17 cellular contexts compared by ENCODE assay signal in genomic region chr12:62693291-62694040, GRCh38.
A peak's percentile ranks its signal among the peaks of the same experiment; 100 is the strongest.
DNase-seq lines count a peak whose midpoint lies in the region; ATAC-seq and TF ChIP-seq lines count a peak whose summit lies in the region.
"Had no signal": no experiment of that assay in that cellular context is flagged by ENCODE, and none has a peak within 500 bp of the region (broad histone marks: within the 10 kb centered on the region; RNA-seq: fewer than 3 reads in every experiment).

No MANE protein-coding gene starts in this region.

- H3K36me3 Mint-ChIP-seq in brain = peaks cover 11% of the 10 kb centered on the region
- H3K36me3 Mint-ChIP-seq in CD4-positive, alpha-beta memory T cell = no peaks in the 10 kb centered on the region
- H3K36me3 Mint-ChIP-seq: CD8-positive, alpha-beta T cell; T-cell had no signal

- H3K9me3 Mint-ChIP-seq in brain = no peaks in the 10 kb centered on the region
- H3K9me3 Mint-ChIP-seq in CD4-positive, alpha-beta memory T cell = no peaks in the 10 kb centered on the region
- H3K9me3 Mint-ChIP-seq: activated B cell treated with CpG ODN at 0.5 μM for 24 hours; activated T-helper 2 cell treated with anti-CD3 and anti-CD28 coated beads, Interferon-gamma antibody, Interleukin-2, Interleukin-4, amounts not matched to agents 10 μg/mL and 5 μg/mL and 100 μg/mL, durations not matched to agents 14 hours and 24 hours and 36 hours; CD8-positive, alpha-beta T cell; H9; T-cell had no signal

- peak; percentile 48 to 52 for ATAC-seq in right cardiac atrium
- ATAC-seq in GM19395 (IDR thresholded peaks at IDR 0.05; ENCODE audit: unreplicated experiment) = no peak
- ATAC-seq: CD8-positive, alpha-beta T cell; psoas muscle; T-cell had no signal

- DNase-seq in DMS 273 (lab: John Stamatoyannopoulos, UW; ENCODE audit: unreplicated experiment) (peak; percentile 44), DMS 273 treated with DMSO at 0.1 percent for 48 hours (lab: John Stamatoyannopoulos, UW) (no peak), right cardiac atrium (peak; percentile 33 to 77 (median 75)), testis (no peak), mucosa of gallbladder (ENCODE audit: low spot score) (no peak)
- no peak for DNase-seq in CD4-positive, alpha-beta memory T cell
- DNase-seq: activated B cell treated with CpG ODN at 0.5 μM for 24 hours; amygdala; CD8-positive, alpha-beta T cell; H9; NCI-H1930; psoas muscle; T-cell had no signal

- H3K27ac Mint-ChIP-seq in brain = peak overlapping the region; percentile 45 to 96 (median 70)
- no peak overlapping the region for H3K27ac Mint-ChIP-seq in CD4-positive, alpha-beta memory T cell
- H3K27ac Mint-ChIP-seq: activated B cell treated with CpG ODN at 0.5 μM for 24 hours; activated T-helper 2 cell treated with anti-CD3 and anti-CD28 coated beads, Interferon-gamma antibody, Interleukin-2, Interleukin-4, amounts not matched to agents 10 μg/mL and 5 μg/mL and 100 μg/mL, durations not matched to agents 14 hours and 24 hours and 36 hours; CD8-positive, alpha-beta T cell; H9; T-cell had no signal

- H3K4me1 ChIP-seq in right cardiac atrium (ENCODE audit: control insufficient read depth, insufficient read depth, low read length) (peaks cover 2% of the 10 kb centered on the region), testis (peaks cover 4% of the 10 kb centered on the region)
- no peaks in the 10 kb centered on the region for H3K4me1 ChIP-seq in CD4-positive, alpha-beta memory T cell (ENCODE audit: insufficient read depth, low read length)
- H3K4me1 ChIP-seq: psoas muscle had no signal

- H3K27me3 Mint-ChIP-seq in brain = no peaks in the 10 kb centered on the region
- peaks cover 0 to 2% of the 10 kb centered on the region in 2 donors for H3K27me3 Mint-ChIP-seq in CD4-positive, alpha-beta memory T cell
- H3K27me3 Mint-ChIP-seq: activated B cell treated with CpG ODN at 0.5 μM for 24 hours, T-cell had no signal

- H3K27ac ChIP-seq in right cardiac atrium (ENCODE audit: low read length) (no peak overlapping the region), testis (peak overlapping the region; percentile 20 to 39)
- H3K27ac ChIP-seq in CD4-positive, alpha-beta memory T cell (ENCODE audit: low read depth, low read length) = no peak overlapping the region
- H3K27ac ChIP-seq: 22Rv1, psoas muscle had no signal

- no peak for TF ChIP-seq CTCF in brain (conservative IDR thresholded peaks at IDR 0.05)
- no peak for TF ChIP-seq CTCF in testis (IDR thresholded peaks at IDR 0.05)

- CTCF ChIA-PET in CD4-positive, alpha-beta memory T cell (lab: Charles Lee; ENCODE audit: partially characterized antibody) = no interaction called here

- intact Hi-C loops in right cardiac atrium (cut with DNase I) (no loop called here), testis (cut with DNase I; ENCODE audit: low total_unique reads) (no loop called here)
- intact Hi-C loops in CD4-positive, alpha-beta memory T cell (cut with micrococcal nuclease) = no loop called here

- H3K27me3 ChIP-seq in right cardiac atrium (ENCODE audit: control insufficient read depth, insufficient read depth) (no peaks in the 10 kb centered on the region), testis (no peaks in the 10 kb centered on the region)
- H3K27me3 ChIP-seq in CD4-positive, alpha-beta memory T cell (ENCODE audit: insufficient read depth, low read length) = no peaks in the 10 kb centered on the region

- H3K9me3 ChIP-seq in right cardiac atrium (ENCODE audit: control insufficient read depth, low read length) (no peaks in the 10 kb centered on the region), testis (no peaks in the 10 kb centered on the region)
- no peaks in the 10 kb centered on the region for H3K9me3 ChIP-seq in CD4-positive, alpha-beta memory T cell (ENCODE audit: control insufficient read depth in 1 of 2, low read length in 2 of 2)
- H3K9me3 ChIP-seq: psoas muscle had no signal

- no peak for TF ChIP-seq POLR2A in testis (IDR thresholded peaks at IDR 0.05)

- POLR2A ChIA-PET in CD4-positive, alpha-beta memory T cell (lab: Charles Lee; ENCODE audit: partially characterized antibody) = interaction anchor here (1.1 kb wide), 1 partner anchor 91 kb away, joined by 3 read pairs; no protein-coding TSS in a partner anchor

- H3K4me1 Mint-ChIP-seq in brain = peaks cover 24% of the 10 kb centered on the region
- no peaks in the 10 kb centered on the region for H3K4me1 Mint-ChIP-seq in CD4-positive, alpha-beta memory T cell
- H3K4me1 Mint-ChIP-seq: activated B cell treated with CpG ODN at 0.5 μM for 24 hours, T-cell had no signal

- H3K4me3 ChIP-seq in right cardiac atrium (ENCODE audit: low read length) (no peak overlapping the region), testis (no peak overlapping the region)
- no peak overlapping the region for H3K4me3 ChIP-seq in CD4-positive, alpha-beta memory T cell (ENCODE audit: low read length in 2 of 2)
- H3K4me3 ChIP-seq: psoas muscle had no signal

- no peaks in the 10 kb centered on the region for H3K36me3 ChIP-seq in testis (ENCODE audit: low read depth, missing control alignments)
- no peaks in the 10 kb centered on the region for H3K36me3 ChIP-seq in CD4-positive, alpha-beta memory T cell (ENCODE audit: insufficient read depth, low read length)

- H3K4me3 Mint-ChIP-seq in brain = peak overlapping the region in 2 of 5 experiments; percentile 49 to 58
- no peak overlapping the region for H3K4me3 Mint-ChIP-seq in CD4-positive, alpha-beta memory T cell
- H3K4me3 Mint-ChIP-seq: activated B cell treated with CpG ODN at 0.5 μM for 24 hours; CD8-positive, alpha-beta T cell; H9; T-cell had no signal

- WGBS in right cardiac atrium = 63% methylated on average over 15 of the region's 15 CpGs
- 52 to 53% methylated on average over 11 to 15 of the region's 15 CpGs for WGBS in testis, 2 donors

Comparison
In these comparisons a context has a peak if more than half of its experiments do, and no peak if none do; other contexts are left out.
1. DNase-seq: peak in DMS 273 (single experiment) and right cardiac atrium (3 of 3); none in DMS 273 treated with DMSO at 0.1 percent for 48 hours (single experiment), testis (single experiment), CD4-positive, alpha-beta memory T cell (0 of 5) and mucosa of gallbladder (single experiment).
2. H3K27ac Mint-ChIP-seq: peak in brain (5 of 5); none in CD4-positive, alpha-beta memory T cell (0 of 7).
3. H3K27ac ChIP-seq: peak in testis (2 of 2); none in right cardiac atrium (single experiment) and CD4-positive, alpha-beta memory T cell (single experiment).